In genomic region chr2:181915096-181915495, GRCh38 we compare ENCODE assay signal across 17 cellular contexts. TPM values are rescaled to one million over a fixed set of nuclear protein-coding genes. Genes with fewer than 3 reads are reported as not detected.
DNase-seq lines count a peak whose midpoint lies in the region; ATAC-seq, FAIRE-seq and TF ChIP-seq lines count a peak whose summit lies in the region.
"Had no signal": no experiment of that assay in that cellular context is flagged by ENCODE, and none has a peak within 500 bp of the region (broad histone marks: within the 10 kb centered on the region; RNA-seq: fewer than 3 reads in every experiment).

No MANE protein-coding gene starts in this region.

- no peaks in the 10 kb centered on the region for H3K9me3 Mint-ChIP-seq in activated T-cell treated with anti-CD3 and anti-CD28 coated beads, Interleukin-2, amount 50 U/mL, for 4 hours
- H3K9me3 Mint-ChIP-seq: GM23338 had no signal

- CTCF ChIA-PET in HepG2 (lab: Yijun Ruan, JAX; ENCODE audit: low intra/inter-chr PET ratio, low total read pairs), result no interaction called here

- peak; percentile 50 for ATAC-seq in body of pancreas
- ATAC-seq in HepG2, result peak; percentile 46; the same call in 2 of the 3 replicates
- no peak for ATAC-seq in activated T-cell treated with anti-CD3 and anti-CD28 coated beads, Interleukin-2, amount 50 U/mL, for 4 hours
- ATAC-seq: GM12878, GM23338 had no signal

- TF ChIP-seq POLR2A in body of pancreas (IDR thresholded peaks at IDR 0.05) (no peak), HepG2 (IDR thresholded peaks at IDR 0.05; ENCODE audit: insufficient read depth in 1 of 2, low read depth in 2 of 2, low read length in 2 of 2) (no peak), vagina (IDR thresholded peaks at IDR 0.05) (no peak)

- no peak overlapping the region for H3K4me3 ChIP-seq in body of pancreas
- H3K4me3 ChIP-seq in HepG2 (replicated peaks in 1 of 3; ENCODE audit: insufficient read depth in 1 of 3, low read depth in 2 of 3, low read length in 3 of 3), result no peak overlapping the region
- H3K4me3 ChIP-seq in vagina, result no peak overlapping the region
- H3K4me3 ChIP-seq: GM12878, GM23338, MG63 had no signal

- no peaks in the 10 kb centered on the region for H3K27me3 ChIP-seq in body of pancreas
- no peaks in the 10 kb centered on the region for H3K27me3 ChIP-seq in HepG2 (ENCODE audit: control insufficient read depth in 1 of 2, insufficient read depth in 2 of 2, low read length in 2 of 2)
- no peaks in the 10 kb centered on the region for H3K27me3 ChIP-seq in vagina
- H3K27me3 ChIP-seq: MG63 had no signal

- no peaks in the 10 kb centered on the region for H3K27me3 Mint-ChIP-seq in activated T-cell treated with anti-CD3 and anti-CD28 coated beads, Interleukin-2, amount 50 U/mL, for 4 hours (ENCODE audit: low read depth)

- H3K36me3 ChIP-seq in body of pancreas (replicated peaks in 1 of 2; ENCODE audit: insufficient read depth in 1 of 2, low read depth in 2 of 2) (peaks cover 5 to 34% of the 10 kb centered on the region in 2 donors), HepG2 (replicated peaks in 1 of 2; ENCODE audit: control insufficient read depth in 1 of 2, insufficient read depth in 2 of 2, low read length in 2 of 2) (peaks cover 23 to 68% of the 10 kb centered on the region in 2 experiments), vagina (peaks cover 0 to 59% of the 10 kb centered on the region in 2 donors)

- no peak overlapping the region for H3K4me2 ChIP-seq in HepG2 (ENCODE audit: low read depth, low read length)
- H3K4me2 ChIP-seq: GM23338 had no signal

- in situ Hi-C loops in HepG2 (cut with HindIII; ENCODE audit: extremely low pct_ligation_motif_present, low pct_unique_long_range_greater_than_20kb), result no loop called here

- intact Hi-C loops in body of pancreas (cut with DNase I) (no loop called here), HepG2 (cut with micrococcal nuclease; ENCODE audit: unreplicated experiment) (no loop called here), vagina (cut with DNase I) (no loop called here)

- 20 to 47% methylated on average over 1 of the region's 1 CpG for WGBS in body of pancreas, 2 donors
- WGBS in HepG2 (ENCODE audit: low lambda C conversion rate), result 96% methylated on average over 1 of the region's 1 CpG

- H3K79me2 ChIP-seq in HepG2 (ENCODE audit: insufficient read depth, low read length), result peaks cover 2% of the 10 kb centered on the region

- POLR2A ChIA-PET in HepG2 (lab: Yijun Ruan, JAX), result no interaction called here

- H3K9me3 ChIP-seq in body of pancreas (no peaks in the 10 kb centered on the region), HepG2 (ENCODE audit: low read length) (no peaks in the 10 kb centered on the region), vagina (no peaks in the 10 kb centered on the region)
- H3K9me3 ChIP-seq: MG63 had no signal

- BruUV-seq in HepG2 (replicated peaks; lab: Mats Ljungman, UMichigan), result no TSS peak

- peaks cover 72% of the 10 kb centered on the region for H3K4me1 ChIP-seq in body of pancreas
- peaks cover 31% of the 10 kb centered on the region for H3K4me1 ChIP-seq in HepG2 (ENCODE audit: insufficient read depth, low read length)
- no peaks in the 10 kb centered on the region for H3K4me1 ChIP-seq in vagina

- TF ChIP-seq EP300 in HepG2 (IDR thresholded peaks at IDR 0.05; ENCODE audit: low read depth in 2 of 2, low read length in 2 of 2) (no peak), HepG2 (CRISPR knock-in tag; IDR thresholded peaks at IDR 0.05; ENCODE audit: borderline replicate concordance) (no peak)

- peak overlapping the region in 2 of 4 donors; percentile 20 to 100 for H3K27ac ChIP-seq in body of pancreas
- H3K27ac ChIP-seq in HepG2 (ENCODE audit: extremely low read length, insufficient read depth, low read length), result no peak overlapping the region
- H3K27ac ChIP-seq in vagina, result no peak overlapping the region

- TF ChIP-seq CTCF in body of pancreas (IDR thresholded peaks at IDR 0.05), result no peak
- no peak for TF ChIP-seq CTCF in HepG2 (CRISPR knock-in tag; IDR thresholded peaks at IDR 0.05)
- no peak for TF ChIP-seq CTCF in vagina (IDR thresholded peaks at IDR 0.05)

- no peak overlapping the region for H3K4me3 Mint-ChIP-seq in activated T-cell treated with anti-CD3 and anti-CD28 coated beads, Interleukin-2, amount 50 U/mL, for 4 hours
- H3K4me3 Mint-ChIP-seq: GM23338 had no signal

- H3K4me1 Mint-ChIP-seq in activated T-cell treated with anti-CD3 and anti-CD28 coated beads, Interleukin-2, amount 50 U/mL, for 4 hours (ENCODE audit: low read depth), result no peaks in the 10 kb centered on the region
- H3K4me1 Mint-ChIP-seq: GM23338 had no signal

- FAIRE-seq in HepG2 (lab: Jason Lieb, UNC), result no peak
- FAIRE-seq: GM12878 had no signal

- no peak overlapping the region for H2AFZ ChIP-seq in HepG2 (ENCODE audit: low read length)
- H2AFZ ChIP-seq: GM23338 had no signal

- no peak overlapping the region for H3K9ac ChIP-seq in HepG2 (ENCODE audit: insufficient read depth, low read depth, low read length)

- H4K20me1 ChIP-seq in HepG2 (ENCODE audit: insufficient read depth, low read length), result no peaks in the 10 kb centered on the region

- peaks cover 38% of the 10 kb centered on the region for H3K36me3 Mint-ChIP-seq in activated T-cell treated with anti-CD3 and anti-CD28 coated beads, Interleukin-2, amount 50 U/mL, for 4 hours (ENCODE audit: insufficient read depth)

- peak; percentile 37 for DNase-seq in SIG-M5 treated with dmso at 0.1 percent for 504 hours (lab: John Stamatoyannopoulos, UW; ENCODE audit: unreplicated experiment)
- DNase-seq in SIG-M5 (lab: John Stamatoyannopoulos, UW), result no peak
- DNase-seq in body of pancreas, result no peak
- no peak for DNase-seq in HepG2 (ENCODE audit: low spot score)
- DNase-seq in activated T-cell treated with anti-CD3 and anti-CD28 coated beads, Interleukin-2, amount 50 U/mL, for 4 hours, result no peak
- DNase-seq in NCI-H510A (lab: John Stamatoyannopoulos, UW), result no peak
- no peak for DNase-seq in SW 1271 (lab: John Stamatoyannopoulos, UW)
- no peak for DNase-seq in vagina (ENCODE audit: extremely low spot score in 2 of 2)
- DNase-seq: C1 segment of cervical spinal cord, COR-L47, MG63, NCI-H1417 treated with DMSO at 0.1 percent for 48 hours, NCI-H2029 treated with DMSO at 0.1 percent for 48 hours, NCI-H510A treated with DMSO at 0.1 percent for 48 hours, SHP77 treated with DMSO at 0.1 percent for 48 hours had no signal

- TF ChIP-seq RAD21 in HepG2 (CRISPR knock-in tag; IDR thresholded peaks at IDR 0.05), result no peak

TF ChIP-seq in HepG2, 621 proteins besides CTCF, POLR2A, EP300 and RAD21:
- TF ChIP-seq PHF20 (CRISPR knock-in tag; IDR thresholded peaks at IDR 0.05) (no peak), CEBPB (IDR thresholded peaks at IDR 0.05; ENCODE audit: borderline replicate concordance, low read depth, low read length) (peak; percentile 71)

RNA-seq across cellular contexts. Expression of gene ITPRID2, which starts 23.6 kb away (rescaled TPM):
- total RNA-seq in body of pancreas, result 100 to 1,000 TPM; 224 to 274 TPM
- total RNA-seq in HepG2 (2016; rRNA removed; fragmentation: Illumina TruSeq; extraction: Trizol), result 61.4 and 62.3 TPM in 2 replicates
- 20.6 and 24.7 TPM in 2 replicates for total RNA-seq in HepG2 (2016; cell fraction: cytosol; rRNA removed; fragmentation: Illumina TruSeq; extraction: Trizol; ENCODE audit: low read depth)
- total RNA-seq in HepG2 (2016; cell fraction: insoluble cytoplasmic fraction; rRNA removed; fragmentation: Illumina TruSeq; extraction: Trizol), result 58.6 TPM in 2 replicates
- 55.8 and 67.6 TPM in 2 replicates for total RNA-seq in HepG2 (2016; cell fraction: membrane; rRNA removed; fragmentation: Illumina TruSeq; extraction: Trizol)
- 88.9 and 104 TPM in 2 replicates for total RNA-seq in HepG2 (2016; cell fraction: nucleus; rRNA removed; fragmentation: Illumina TruSeq; extraction: Trizol)
- 35.3 and 44.8 TPM in 2 replicates for polyA plus RNA-seq in HepG2 (2011; rRNA removed)
- 18.4 and 22.5 TPM in 2 replicates for polyA plus RNA-seq in HepG2 (2011; cell fraction: cytosol; rRNA removed)
- 53.6 and 55.5 TPM in 2 replicates for polyA plus RNA-seq in HepG2 (2011; cell fraction: nucleus; rRNA removed)
- 46.5 and 98.8 TPM in 2 replicates for polyA plus RNA-seq in HepG2 (2012)
- 11.8 and 15.3 TPM in 2 replicates for polyA plus RNA-seq in HepG2 (2016; cell fraction: cytosol; fragmentation: Illumina TruSeq; extraction: Trizol; ENCODE audit: low read depth)
- 41.0 and 41.5 TPM in 2 replicates for polyA plus RNA-seq in HepG2 (2016; cell fraction: insoluble cytoplasmic fraction; fragmentation: Illumina TruSeq; extraction: Trizol; ENCODE audit: low read depth)
- 30.8 and 35.3 TPM in 2 replicates for polyA plus RNA-seq in HepG2 (2016; cell fraction: membrane; fragmentation: Illumina TruSeq; extraction: Trizol; ENCODE audit: low read depth)
- 84.9 and 97.5 TPM in 2 replicates for polyA plus RNA-seq in HepG2 (2016; cell fraction: nucleus; fragmentation: Illumina TruSeq; extraction: Trizol; ENCODE audit: insufficient read depth, low read depth)
- polyA minus RNA-seq in HepG2 (2011; rRNA and poly(A)+ RNA removed; ENCODE audit: low replicate concordance), result 41.9 and 108 TPM in 2 replicates
- polyA minus RNA-seq in HepG2 (2011; cell fraction: cytosol; rRNA and poly(A)+ RNA removed), result 29.6 and 32.2 TPM in 2 replicates
- polyA minus RNA-seq in HepG2 (2011; cell fraction: nucleus; rRNA and poly(A)+ RNA removed), result 110 and 150 TPM in 2 replicates
- 10 to 100 TPM; 30.9 to 41.8 (median 37.5) TPM for total RNA-seq in activated T-cell treated with anti-CD3 and anti-CD28 coated beads, Interleukin-2, amount 50 U/mL, for 4 hours
- 64.1 TPM for total RNA-seq in vagina

Comparison
In these comparisons a context has a peak if more than half of its experiments do, and no peak if none do; other contexts are left out.
1. ATAC-seq: peak in body of pancreas (single experiment) and HepG2 (single experiment); none in activated T-cell treated with anti-CD3 and anti-CD28 coated beads, Interleukin-2, amount 50 U/mL, for 4 hours (0 of 2).